Comparison of ENCODE assay signal across 30 cellular contexts in genomic region chr1:69987881-69988280, GRCh38.
"Had no signal": no experiment of that assay in that cellular context is flagged by ENCODE, and none has a peak within 500 bp of the region (broad histone marks: within the 10 kb centered on the region; RNA-seq: fewer than 3 reads in every experiment).

No MANE protein-coding gene starts in this region.

- H3K36me3 ChIP-seq: adrenal gland, colonic mucosa, esophagus squamous epithelium, gastroesophageal sphincter, heart right ventricle, WERI-Rb-1 had no signal

- H3K9me3 ChIP-seq: adrenal gland, body of pancreas, colonic mucosa, esophagus squamous epithelium, gastroesophageal sphincter, heart right ventricle had no signal

- DNase-seq: activated B cell treated with CpG ODN at 0.5 μM for 24 hours; activated CD4-positive, alpha-beta memory T cell treated with anti-CD3 and anti-CD28 coated beads for 36 hours; activated CD4-positive, alpha-beta T cell treated with anti-CD3 and anti-CD28 coated beads for 48 hours; activated CD4-positive, alpha-beta T cell treated with anti-CD3 and anti-CD28 coated beads, Interleukin-2, amount 50 U/mL, for 1 hour; activated CD8-positive, alpha-beta memory T cell treated with anti-CD3 and anti-CD28 coated beads, Interleukin-2, amount 10 ng/mL, durations not matched to agents 7 days and 5 days; activated CD8-positive, alpha-beta memory T cell treated with anti-CD3 and anti-CD28 coated beads, Interleukin-2, amount 50 U/mL, for 4 hours; activated CD8-positive, alpha-beta T cell treated with anti-CD3 and anti-CD28 coated beads, Interleukin-2, amount 10 ng/mL, durations not matched to agents 7 days and 5 days; activated effector memory CD4-positive, alpha-beta T cell treated with anti-CD3 and anti-CD28 coated beads, Interleukin-2, amount 50 U/mL, for 16 hours; activated naive CD4-positive, alpha-beta T cell treated with anti-CD3 and anti-CD28 coated beads for 36 hours; activated naive CD8-positive, alpha-beta T cell treated with anti-CD3 and anti-CD28 coated beads for 36 hours; activated naive CD8-positive, alpha-beta T cell treated with anti-CD3 and anti-CD28 coated beads, Interleukin-2, amount 50 U/mL, for 24 hours; activated T-cell treated with anti-CD3 and anti-CD28 coated beads, Interleukin-2, amount 50 U/mL, for 1 hour; activated T-cell treated with anti-CD3 and anti-CD28 coated beads, Interleukin-2, amount 50 U/mL, for 48 hours; adrenal gland; amygdala; aorta; body of pancreas; caudate nucleus; colonic mucosa; effector CD8-positive, alpha-beta T cell; esophagus squamous epithelium; foreskin melanocyte; heart right ventricle; T-helper 17 cell; T1000; WERI-Rb-1 had no signal

- H3K27ac ChIP-seq: adrenal gland, body of pancreas, colonic mucosa, epithelial cell of prostate, esophagus squamous epithelium, gastroesophageal sphincter, heart right ventricle, hepatocyte, WERI-Rb-1 had no signal

- H3K4me1 ChIP-seq: adrenal gland, body of pancreas, colonic mucosa, esophagus squamous epithelium, gastroesophageal sphincter, heart right ventricle had no signal

- ATAC-seq: activated CD4-positive, CD25-positive, alpha-beta regulatory T cell treated with anti-CD3 and anti-CD28 coated beads, Interleukin-2, amount 50 U/mL, for 24 hours; activated CD8-positive, alpha-beta memory T cell treated with anti-CD3 and anti-CD28 coated beads, Interleukin-2, amount 10 ng/mL, durations not matched to agents 7 days and 5 days; activated CD8-positive, alpha-beta T cell treated with anti-CD3 and anti-CD28 coated beads, Interleukin-2, amount 10 ng/mL, durations not matched to agents 7 days and 5 days; activated naive CD8-positive, alpha-beta T cell treated with anti-CD3 and anti-CD28 coated beads, Interleukin-2, amount 50 U/mL, for 24 hours; body of pancreas; gastroesophageal sphincter; heart right ventricle; T-helper 17 cell had no signal

- H3K4me3 ChIP-seq: adrenal gland, body of pancreas, colonic mucosa, esophagus squamous epithelium, gastroesophageal sphincter, heart right ventricle, hepatocyte had no signal

- H3K27me3 ChIP-seq: adrenal gland, body of pancreas, colonic mucosa, esophagus squamous epithelium, gastroesophageal sphincter, heart right ventricle, hepatocyte had no signal
